ENCODE assay signal across 8 cellular contexts in genomic region chr1:160284782-160285344, GRCh38. TPM values are rescaled to one million over a fixed set of nuclear protein-coding genes. Genes with fewer than 3 reads are reported as not detected.
A peak's percentile ranks its signal among the peaks of the same experiment; 100 is the strongest.
DNase-seq lines count a peak whose midpoint lies in the region; ATAC-seq and TF ChIP-seq lines count a peak whose summit lies in the region.

Gene PEX19, minus strand, starts transcription at chr1:160285133. Its CDS starts 9 bp downstream, at chr1:160285124.

- no peak for TF ChIP-seq CTCF in LNCaP clone FGC (IDR thresholded peaks at IDR 0.05; ENCODE audit: control insufficient read depth, extremely low read depth, insufficient read depth)
- no peak for TF ChIP-seq CTCF in RWPE1 (conservative IDR thresholded peaks at IDR 0.05; ENCODE audit: low read depth)

- CTCF ChIA-PET in RWPE1 (lab: Yijun Ruan, JAX) = interaction anchor here (1.0 kb wide), 1 partner anchor 102 kb away, joined by 3 read pairs; no protein-coding TSS in a partner anchor
- CTCF ChIA-PET in naive thymus-derived CD4-positive, alpha-beta T cell (lab: Charles Lee) = interaction anchor here (0.7 to 1.5 kb wide), 2 partner anchors 184 to 293 kb away, joined by 4 to 5 read pairs; no protein-coding TSS in a partner anchor

- H3K27me3 Mint-ChIP-seq in activated T-helper 17 cell treated with anti-CD3 and anti-CD28 coated beads, Interleukin-2, amount 50 U/mL, for 72 hours = no peaks in the 10 kb centered on the region
- no peaks in the 10 kb centered on the region for H3K27me3 Mint-ChIP-seq in naive thymus-derived CD4-positive, alpha-beta T cell
- no peaks in the 10 kb centered on the region for H3K27me3 Mint-ChIP-seq in stimulated activated naive B cell treated with anti-CD40 and anti-IgM and Interleukin-4, amounts not matched to agents 10 μg/mL and 1 μg/mL and 100 μg/mL, for 72 hours

- peaks cover 13 to 50% (median 21%) of the 10 kb centered on the region in 3 experiments for H3K36me3 ChIP-seq in naive thymus-derived CD4-positive, alpha-beta T cell (ENCODE audit: control insufficient read depth in 2 of 3, insufficient read depth in 3 of 3, low read length in 3 of 3)

- peak; percentile 100 for ATAC-seq in activated T-helper 17 cell treated with anti-CD3 and anti-CD28 coated beads, Interleukin-2, amount 50 U/mL, for 72 hours (replicated peaks)
- peak; percentile 100 for ATAC-seq in naive thymus-derived CD4-positive, alpha-beta T cell
- ATAC-seq in stimulated activated naive B cell treated with anti-CD40 and anti-IgM and Interleukin-4, amounts not matched to agents 10 μg/mL and 1 μg/mL and 100 μg/mL, for 72 hours (replicated peaks) = peak; percentile 99 to 100

- POLR2A ChIA-PET in RWPE1 (lab: Yijun Ruan, JAX; ENCODE audit: low non-redundant PET) = no interaction called here
- POLR2A ChIA-PET in naive thymus-derived CD4-positive, alpha-beta T cell (lab: Charles Lee) = interaction anchor here (0.7 to 6.7 kb wide), 14 partner anchors 10 to 1482 kb away, joined by 3 to 99 read pairs (median 4); partner anchors contain the start of genes DCAF8 and IGSF8

- H3K9me3 ChIP-seq in naive thymus-derived CD4-positive, alpha-beta T cell (ENCODE audit: control insufficient read depth in 2 of 3, low read length in 3 of 3) = no peaks in the 10 kb centered on the region

- intact Hi-C loops in naive thymus-derived CD4-positive, alpha-beta T cell (cut with micrococcal nuclease) = loop anchor here (1.0 to 5.0 kb wide), 4 partner anchors 23 to 186 kb away; partner anchors contain the start of genes COPA (in 2 of the 2), DCAF8 (in 2 of the 2), NCSTN (in 2 of the 2) and PEA15 (in 1 of the 2)

- peaks cover 75% of the 10 kb centered on the region for H3K36me3 Mint-ChIP-seq in activated T-helper 17 cell treated with anti-CD3 and anti-CD28 coated beads, Interleukin-2, amount 50 U/mL, for 72 hours (ENCODE audit: low read depth)
- H3K36me3 Mint-ChIP-seq in naive thymus-derived CD4-positive, alpha-beta T cell = peaks cover 4 to 30% (median 12%) of the 10 kb centered on the region in 5 donors
- peaks cover 32 to 40% of the 10 kb centered on the region in 2 donors for H3K36me3 Mint-ChIP-seq in stimulated activated naive B cell treated with anti-CD40 and anti-IgM and Interleukin-4, amounts not matched to agents 10 μg/mL and 1 μg/mL and 100 μg/mL, for 72 hours

- peak; percentile 96 for DNase-seq in Daoy (ENCODE audit: low read depth)
- DNase-seq in GOT3 (lab: John Stamatoyannopoulos, UW) = peak; percentile 78
- DNase-seq in LNCaP clone FGC (ENCODE audit: low read depth) = peak; percentile 78
- peak; percentile 98 for DNase-seq in RWPE1 (ENCODE audit: low spot score)
- peak; percentile 92 for DNase-seq in fibroblast of gingiva (ENCODE audit: low read depth)
- peak; percentile 85 to 95 (median 92) for DNase-seq in naive thymus-derived CD4-positive, alpha-beta T cell
- peak; percentile 89 for DNase-seq in stimulated activated naive B cell treated with anti-CD40 and anti-IgM and Interleukin-4, amounts not matched to agents 10 μg/mL and 1 μg/mL and 100 μg/mL, for 72 hours

- no peaks in the 10 kb centered on the region for H3K9me3 Mint-ChIP-seq in activated T-helper 17 cell treated with anti-CD3 and anti-CD28 coated beads, Interleukin-2, amount 50 U/mL, for 72 hours
- peaks cover 0 to 5% (median 0%) of the 10 kb centered on the region in 11 donors for H3K9me3 Mint-ChIP-seq in naive thymus-derived CD4-positive, alpha-beta T cell
- no peaks in the 10 kb centered on the region for H3K9me3 Mint-ChIP-seq in stimulated activated naive B cell treated with anti-CD40 and anti-IgM and Interleukin-4, amounts not matched to agents 10 μg/mL and 1 μg/mL and 100 μg/mL, for 72 hours

- peak within 1 kb of the TSS; percentile 78 for H3K27ac ChIP-seq in RWPE1
- peak within 1 kb of the TSS; percentile 89 for H3K27ac ChIP-seq in naive thymus-derived CD4-positive, alpha-beta T cell (ENCODE audit: low read depth, low read length)

- H3K27me3 ChIP-seq in naive thymus-derived CD4-positive, alpha-beta T cell (ENCODE audit: control insufficient read depth in 2 of 2, insufficient read depth in 2 of 2, low read length in 2 of 2) = no peaks in the 10 kb centered on the region

- peak within 1 kb of the TSS; percentile 98 for H3K27ac Mint-ChIP-seq in activated T-helper 17 cell treated with anti-CD3 and anti-CD28 coated beads, Interleukin-2, amount 50 U/mL, for 72 hours
- peak within 1 kb of the TSS; percentile 93 to 99 (median 94) for H3K27ac Mint-ChIP-seq in naive thymus-derived CD4-positive, alpha-beta T cell
- H3K27ac Mint-ChIP-seq in stimulated activated naive B cell treated with anti-CD40 and anti-IgM and Interleukin-4, amounts not matched to agents 10 μg/mL and 1 μg/mL and 100 μg/mL, for 72 hours = peak within 1 kb of the TSS; percentile 98

- peak within 1 kb of the TSS; percentile 88 for H3K4me3 ChIP-seq in LNCaP clone FGC (ENCODE audit: low read depth, low read length)
- H3K4me3 ChIP-seq in naive thymus-derived CD4-positive, alpha-beta T cell (ENCODE audit: low read length) = peak within 1 kb of the TSS; percentile 95

- peaks cover 11 to 16% of the 10 kb centered on the region in 2 donors for H3K4me1 ChIP-seq in naive thymus-derived CD4-positive, alpha-beta T cell (ENCODE audit: control insufficient read depth in 2 of 2, insufficient read depth in 2 of 2, low read length in 2 of 2)

- peaks cover 16% of the 10 kb centered on the region for H3K4me1 Mint-ChIP-seq in activated T-helper 17 cell treated with anti-CD3 and anti-CD28 coated beads, Interleukin-2, amount 50 U/mL, for 72 hours
- H3K4me1 Mint-ChIP-seq in naive thymus-derived CD4-positive, alpha-beta T cell = peaks cover 16 to 41% (median 31%) of the 10 kb centered on the region in 7 donors
- peaks cover 12 to 28% of the 10 kb centered on the region in 2 donors for H3K4me1 Mint-ChIP-seq in stimulated activated naive B cell treated with anti-CD40 and anti-IgM and Interleukin-4, amounts not matched to agents 10 μg/mL and 1 μg/mL and 100 μg/mL, for 72 hours

- peak within 1 kb of the TSS; percentile 97 for H3K4me3 Mint-ChIP-seq in activated T-helper 17 cell treated with anti-CD3 and anti-CD28 coated beads, Interleukin-2, amount 50 U/mL, for 72 hours
- H3K4me3 Mint-ChIP-seq in naive thymus-derived CD4-positive, alpha-beta T cell = peak within 1 kb of the TSS; percentile 95 to 100 (median 98)
- H3K4me3 Mint-ChIP-seq in stimulated activated naive B cell treated with anti-CD40 and anti-IgM and Interleukin-4, amounts not matched to agents 10 μg/mL and 1 μg/mL and 100 μg/mL, for 72 hours = peak within 1 kb of the TSS; percentile 98 to 100

RNA-seq across cellular contexts. Expression of gene PEX19, which starts in this region (rescaled TPM):
- 70.1 and 90.3 TPM in 2 replicates for total RNA-seq in Daoy (2014; rRNA removed; shearing (Covaris generic))
- 10 to 100 TPM; 48.3 to 61.4 TPM for total RNA-seq in activated T-helper 17 cell treated with anti-CD3 and anti-CD28 coated beads, Interleukin-2, amount 50 U/mL, for 72 hours
- 10 to 100 TPM; 37.9 to 66.1 (median 49.2) TPM for total RNA-seq in naive thymus-derived CD4-positive, alpha-beta T cell
- 10 to 100 TPM; 55.6 to 56.4 TPM for polyA plus RNA-seq in naive thymus-derived CD4-positive, alpha-beta T cell

Comparison
In these comparisons a context has a peak if more than half of its experiments do, and no peak if none do; other contexts are left out.
1. Peak in every context shown above with its lines: DNase-seq, ATAC-seq, H3K4me3 ChIP-seq and H3K27ac ChIP-seq.